18 cellular contexts compared by ENCODE assay signal in the genomic region with DNA sequence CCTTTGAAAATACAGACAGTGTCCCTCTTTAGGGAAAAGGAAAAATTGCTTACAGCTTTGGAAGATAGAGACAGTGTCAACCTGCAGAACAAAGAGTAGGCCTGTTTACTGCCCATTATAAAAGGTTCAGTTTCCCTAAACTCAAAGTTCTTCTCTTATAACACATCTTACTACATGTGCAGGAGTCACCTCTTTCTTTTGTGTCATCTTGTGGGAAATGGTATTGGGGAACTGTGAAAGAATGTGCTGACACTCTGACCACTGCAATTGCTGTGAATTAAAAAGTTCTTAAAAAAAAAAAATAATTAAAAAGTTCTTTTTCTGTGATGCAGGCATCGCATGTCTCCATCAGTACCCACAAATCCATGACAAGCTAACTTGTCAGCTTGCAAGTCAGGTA. TPM values are rescaled to one million over a fixed set of nuclear protein-coding genes. Genes with fewer than 3 reads are reported as not detected.
"Had no signal": no experiment of that assay in that cellular context is flagged by ENCODE, and none has a peak within 500 bp of the region (broad histone marks: within the 10 kb centered on the region; RNA-seq: fewer than 3 reads in every experiment).

No MANE protein-coding gene starts in this region.

- ATAC-seq: stimulated activated naive CD8-positive, alpha-beta T cell treated with anti-CD3 and anti-CD28 coated beads, Interleukin-15, Interleukin-2, amounts not matched to agents 100 U/mL and 50 U/mL, for 24 hours had no signal

- H3K27me3 ChIP-seq: esophagus muscularis mucosa, hepatocyte, right atrium auricular region, sigmoid colon, suprapubic skin, thyroid gland, upper lobe of left lung, uterus had no signal

- H3K36me3 ChIP-seq: esophagus muscularis mucosa, right atrium auricular region, sigmoid colon, suprapubic skin, thyroid gland, upper lobe of left lung, uterus had no signal

- H3K4me3 Mint-ChIP-seq: mesothelial cell of epicardium, nephron had no signal

- H3K4me2 ChIP-seq: hepatocyte had no signal

- H3K27ac Mint-ChIP-seq: mesothelial cell of epicardium had no signal

- DNase-seq: effector memory CD4-positive, alpha-beta T cell; occipital lobe; sigmoid colon; stimulated activated CD4-positive, alpha-beta T cell treated with anti-CD3 and anti-CD28 coated beads, Interleukin-2, amount 100 ng/mL, for 48 hours; stimulated activated naive CD8-positive, alpha-beta T cell treated with anti-CD3 and anti-CD28 coated beads, Interleukin-15, Interleukin-2, amounts not matched to agents 100 U/mL and 50 U/mL, for 24 hours; thyroid gland; upper lobe of left lung; uterus had no signal

- H3K4me3 ChIP-seq: esophagus muscularis mucosa, hepatocyte, right atrium auricular region, sigmoid colon, skin epidermis, suprapubic skin, thyroid gland, upper lobe of left lung, uterus had no signal

- H3K27ac ChIP-seq: epithelial cell of prostate, esophagus muscularis mucosa, hepatocyte, right atrium auricular region, sigmoid colon, skin epidermis, suprapubic skin, upper lobe of left lung, uterus had no signal

- H3K9me3 ChIP-seq: esophagus muscularis mucosa, right atrium auricular region, sigmoid colon, suprapubic skin, thyroid gland, upper lobe of left lung, uterus had no signal

RNA-seq across cellular contexts. Expression of gene ITGB6, which starts 2.9 kb away (rescaled TPM):
- total RNA-seq: fibroblast of villous mesenchyme, lung microvascular endothelial cell, sigmoid colon had no signal
